Comparison of ENCODE assay signal across 8 cellular contexts in genomic region chr3:139935071-139935865, GRCh38.
DNase-seq lines count a peak whose midpoint lies in the region; ATAC-seq lines count a peak whose summit lies in the region.

TSS of gene CLSTN2 (plus strand) at chr3:139935185.

- DNase-seq in DMS53 (lab: John Stamatoyannopoulos, UW) (peak; percentile 84), NCI-H2107 (lab: John Stamatoyannopoulos, UW) (peak; percentile 76), anterior cingulate cortex (lab: John Stamatoyannopoulos, UW) (peak in 53 of 58 donors; percentile 24 to 78 (median 61)), hypothalamus (lab: John Stamatoyannopoulos, UW) (peak in 43 of 51 donors; percentile 6 to 81 (median 54)), retina (peak; percentile 80), NK-92 (lab: John Stamatoyannopoulos, UW; ENCODE audit: unreplicated experiment) (no peak)

- ATAC-seq in GM21723 (IDR thresholded peaks at IDR 0.05; ENCODE audit: unreplicated experiment) (peak; percentile 53), GM18873 (IDR thresholded peaks at IDR 0.05; ENCODE audit: low FRiP score, unreplicated experiment) (no peak)
